In the genomic region with DNA sequence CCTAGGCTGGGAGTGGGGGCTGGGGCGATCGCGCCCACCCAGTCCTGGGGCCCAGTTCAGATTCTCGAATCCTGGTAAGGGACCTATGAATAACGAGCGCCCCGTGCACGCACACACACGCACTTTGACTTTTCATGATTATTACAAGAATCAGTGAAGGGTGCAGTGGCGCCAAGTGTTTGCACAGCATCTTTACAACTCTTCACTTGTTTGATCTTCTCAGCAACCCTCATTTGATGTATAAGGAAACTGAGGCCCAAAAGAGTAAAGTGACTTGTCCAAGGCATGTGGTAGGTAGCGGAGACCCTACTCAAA, we compare ENCODE assay signal across 10 cellular contexts. TPM values are rescaled to one million over a fixed set of nuclear protein-coding genes. Genes with fewer than 3 reads are reported as not detected.
DNase-seq lines count a peak whose midpoint lies in the region; ATAC-seq, FAIRE-seq and TF ChIP-seq lines count a peak whose summit lies in the region.
"Had no signal": no experiment of that assay in that cellular context is flagged by ENCODE, and none has a peak within 500 bp of the region (broad histone marks: within the 10 kb centered on the region; RNA-seq: fewer than 3 reads in every experiment).

No MANE protein-coding gene starts in this region.

- H3K4me3 ChIP-seq in cardiac muscle cell (peak overlapping the region; percentile 39), bronchial epithelial cell (ENCODE audit: low read depth, low read length) (no peak overlapping the region), upper lobe of left lung (peak overlapping the region in 3 of 4 donors; percentile 40 to 55 (median 52))

- H3K4me1 Mint-ChIP-seq in natural killer cell, result peaks cover 0 to 49% of the 10 kb centered on the region in 2 donors
- H3K4me1 Mint-ChIP-seq in activated CD4-positive, alpha-beta memory T cell treated with anti-CD3 and anti-CD28 coated beads for 36 hours (ENCODE audit: low read depth), result peaks cover 11% of the 10 kb centered on the region

- CTCF ChIA-PET in activated CD4-positive, alpha-beta memory T cell treated with anti-CD3 and anti-CD28 coated beads for 36 hours (lab: Charles Lee), result interaction anchor here (0.7 to 1.6 kb wide), 6 partner anchors 9 to 383 kb away, joined by 3 to 6 read pairs (median 3); no protein-coding TSS in a partner anchor

- no peak for TF ChIP-seq EP300 in upper lobe of left lung (IDR thresholded peaks at IDR 0.05)

- no peak for TF ChIP-seq POLR2A in upper lobe of left lung (IDR thresholded peaks at IDR 0.05)

- FAIRE-seq in bronchial epithelial cell (lab: Jason Lieb, UNC), result peak; percentile 72

- ATAC-seq in natural killer cell (no peak), upper lobe of left lung (ENCODE audit: low FRiP score in 2 of 2) (no peak), GM21367 (IDR thresholded peaks at IDR 0.05; ENCODE audit: unreplicated experiment) (no peak)

- H3K27me3 ChIP-seq in cardiac muscle cell (peaks cover 62% of the 10 kb centered on the region), bronchial epithelial cell (ENCODE audit: control insufficient read depth, insufficient read depth, low read length) (peaks cover 34% of the 10 kb centered on the region), upper lobe of left lung (peaks cover 0 to 3% (median 0%) of the 10 kb centered on the region in 4 donors)

- H3K36me3 ChIP-seq in cardiac muscle cell, result no peaks in the 10 kb centered on the region
- no peaks in the 10 kb centered on the region for H3K36me3 ChIP-seq in bronchial epithelial cell (ENCODE audit: control insufficient read depth, insufficient read depth, low read length)
- H3K36me3 ChIP-seq in upper lobe of left lung, result no peaks in the 10 kb centered on the region

- peak overlapping the region; percentile 79 for H3K4me3 Mint-ChIP-seq in natural killer cell
- no peak overlapping the region for H3K4me3 Mint-ChIP-seq in activated CD4-positive, alpha-beta memory T cell treated with anti-CD3 and anti-CD28 coated beads for 36 hours

- H3K27me3 Mint-ChIP-seq in natural killer cell (ENCODE audit: low read depth in 2 of 2), result no peaks in the 10 kb centered on the region
- peaks cover 43% of the 10 kb centered on the region for H3K27me3 Mint-ChIP-seq in activated CD4-positive, alpha-beta memory T cell treated with anti-CD3 and anti-CD28 coated beads for 36 hours

- POLR2A ChIA-PET in activated CD4-positive, alpha-beta memory T cell treated with anti-CD3 and anti-CD28 coated beads for 36 hours (lab: Charles Lee), result no interaction called here

- H3K36me3 Mint-ChIP-seq in natural killer cell, result no peaks in the 10 kb centered on the region
- H3K36me3 Mint-ChIP-seq in activated CD4-positive, alpha-beta memory T cell treated with anti-CD3 and anti-CD28 coated beads for 36 hours, result no peaks in the 10 kb centered on the region

- no peaks in the 10 kb centered on the region for H3K9me3 Mint-ChIP-seq in natural killer cell
- no peaks in the 10 kb centered on the region for H3K9me3 Mint-ChIP-seq in activated CD4-positive, alpha-beta memory T cell treated with anti-CD3 and anti-CD28 coated beads for 36 hours

- H3K4me1 ChIP-seq in cardiac muscle cell (ENCODE audit: low read depth) (no peaks in the 10 kb centered on the region), upper lobe of left lung (peaks cover 14 to 27% (median 17%) of the 10 kb centered on the region in 4 donors)

- TF ChIP-seq CTCF in cardiac muscle cell (IDR thresholded peaks at IDR 0.05; ENCODE audit: low read depth, low read length), result no peak
- no peak for TF ChIP-seq CTCF in bronchial epithelial cell (IDR thresholded peaks at IDR 0.05; ENCODE audit: insufficient read depth, low read length, severe bottlenecking)
- TF ChIP-seq CTCF in natural killer cell (IDR thresholded peaks at IDR 0.05), result peak; percentile 32
- no peak for TF ChIP-seq CTCF in upper lobe of left lung (IDR thresholded peaks at IDR 0.05)

- intact Hi-C loops in cardiac septum (cut with DNase I), result loop anchor here (5.0 to 10.0 kb wide), 2 partner anchors 439 to 603 kb away; no protein-coding TSS in a partner anchor
- intact Hi-C loops in natural killer cell (cut with micrococcal nuclease), result loop anchor here (2.0 kb wide), 1 partner anchor 109 kb away; no protein-coding TSS in a partner anchor
- intact Hi-C loops in activated CD4-positive, alpha-beta memory T cell treated with anti-CD3 and anti-CD28 coated beads for 36 hours (cut with micrococcal nuclease), result loop anchor here (5.0 kb wide), 1 partner anchor 261 kb away; no protein-coding TSS in a partner anchor

- WGBS in upper lobe of left lung, 2 donors, result 18 to 81% methylated on average over 2 to 11 of the region's 11 CpGs

- peak overlapping the region in 1 of 2 donors; percentile 88 for H3K27ac Mint-ChIP-seq in natural killer cell
- no peak overlapping the region for H3K27ac Mint-ChIP-seq in activated CD4-positive, alpha-beta memory T cell treated with anti-CD3 and anti-CD28 coated beads for 36 hours

- H3K27ac ChIP-seq in cardiac muscle cell, result no peak overlapping the region
- no peak overlapping the region for H3K27ac ChIP-seq in upper lobe of left lung

- H3K9me3 ChIP-seq in cardiac muscle cell (ENCODE audit: low read depth), result no peaks in the 10 kb centered on the region
- H3K9me3 ChIP-seq in upper lobe of left lung, result no peaks in the 10 kb centered on the region

- DNase-seq in cardiac muscle cell (ENCODE audit: low read depth in 1 of 2, low spot score in 1 of 2) (no peak), cardiac septum (ENCODE audit: low spot score) (no peak), bronchial epithelial cell (ENCODE audit: low read depth) (no peak), natural killer cell (no peak), upper lobe of left lung (no peak)
- DNase-seq in stimulated activated naive CD4-positive, alpha-beta T cell (lab: John Stamatoyannopoulos, UW), result no peak
- DNase-seq in activated CD4-positive, alpha-beta memory T cell treated with anti-CD3 and anti-CD28 coated beads for 36 hours, result no peak

RNA-seq across cellular contexts. Expression of a gene that starts 0.9 kb away (rescaled TPM):
- total RNA-seq in cardiac muscle cell (0.15 TPM in 1 of 2 replicates, not detected in the other), cardiac septum (not detected), bronchial epithelial cell (not detected in 2 replicates), natural killer cell (1 to 10 TPM; 3.0 to 3.6 (median 3.5) TPM), upper lobe of left lung (under 1 TPM in 2 of 6 donors, not detected in 4; 0.06 to 0.20 TPM)
- not detected in 2 replicates for polyA plus RNA-seq in cardiac muscle cell
- not detected for total RNA-seq in activated CD4-positive, alpha-beta memory T cell treated with anti-CD3 and anti-CD28 coated beads for 36 hours
- total RNA-seq: aorta, LHCN-M2 had no signal
- polyA plus RNA-seq: aorta had no signal
